Comparison of ENCODE assay signal across 23 cellular contexts in genomic region chr3:198027799-198028390, GRCh38.
DNase-seq lines count a peak whose midpoint lies in the region; ATAC-seq, FAIRE-seq and TF ChIP-seq lines count a peak whose summit lies in the region.
"Had no signal": no experiment of that assay in that cellular context is flagged by ENCODE, and none has a peak within 500 bp of the region (broad histone marks: within the 10 kb centered on the region; RNA-seq: fewer than 3 reads in every experiment).

No MANE protein-coding gene starts in this region.

- TF ChIP-seq RAD21 in GM12878 (IDR thresholded peaks at IDR 0.05; ENCODE audit: insufficient read depth, low read depth, low read length): no peak

- DNase-seq in CD8-positive, alpha-beta memory T cell: no peak
- DNase-seq in GM12878 (ENCODE audit: low read depth, low spot score) (no peak), right lobe of liver (no peak), superior temporal gyrus (ENCODE audit: extremely low spot score) (peak; percentile 3), SKM-1 (lab: John Stamatoyannopoulos, UW; ENCODE audit: unreplicated experiment) (no peak), iPS-NIHi7 (ENCODE audit: extremely low spot score) (no peak)
- DNase-seq: 8988T; ACHN; AML-193; BE2C; Calu3; CD4-positive, alpha-beta T cell; COR-L47; DMS153; DND-41; H9 had no signal

- no peak overlapping the region for H3K9ac ChIP-seq in GM12878 (ENCODE audit: control insufficient read depth, insufficient read depth, low read length)
- H3K9ac ChIP-seq: BLaER1 treated with 17β-estradiol and CSF1 and Interleukin-3, amounts not matched to agents 10 nM and 100 nM had no signal

- 68% methylated on average over 13 of the region's 13 CpGs for WGBS in GM12878 (ENCODE audit: insufficient coverage, insufficient replicate concordance, low lambda C conversion rate, missing lambda C conversion rate)
- 65% methylated on average over 13 of the region's 13 CpGs for WGBS in right lobe of liver (ENCODE audit: insufficient coverage, low coverage, low lambda C conversion rate, missing lambda C conversion rate)

- CTCF ChIA-PET in CD8-positive, alpha-beta memory T cell (lab: Charles Lee): no interaction called here
- CTCF ChIA-PET in GM12878 (lab: Yijun Ruan, JAX): no interaction called here

- ATAC-seq in GM12878 (no peak), right lobe of liver (peak; percentile 52 to 63 (median 60)), HG03442 (IDR thresholded peaks at IDR 0.05; ENCODE audit: unreplicated experiment) (no peak)
- ATAC-seq: A549, GM23338, HCT116 had no signal

- H3K79me2 ChIP-seq in GM12878 (ENCODE audit: control insufficient read depth, insufficient read depth, low read length): no peaks in the 10 kb centered on the region

- POLR2A ChIA-PET in CD8-positive, alpha-beta memory T cell (lab: Charles Lee): no interaction called here
- POLR2A ChIA-PET in GM12878 (lab: Charles Lee): no interaction called here

- H3K4me1 ChIP-seq in CD8-positive, alpha-beta memory T cell (ENCODE audit: insufficient read depth, low read length): no peaks in the 10 kb centered on the region
- H3K4me1 ChIP-seq in GM12878 (ENCODE audit: control insufficient read depth, insufficient read depth, low read length) (no peaks in the 10 kb centered on the region), right lobe of liver (no peaks in the 10 kb centered on the region)
- H3K4me1 ChIP-seq: A549, BE2C had no signal

- in situ Hi-C loops in GM12878 (cut with MboI): no loop called here

- SMC1A ChIA-PET in GM12878 (lab: Charles Lee; ENCODE audit: uncharacterized antibody, unreplicated experiment): no interaction called here

- TF ChIP-seq CTCF in GM12878 (IDR thresholded peaks at IDR 0.05 in 2 of 3, conservative IDR thresholded peaks at IDR 0.05 in 1 of 3; ENCODE audit: control insufficient read depth in 2 of 3, extremely low read depth in 1 of 3, insufficient read depth in 1 of 3, low read depth in 3 of 3, low read length in 3 of 3) (no peak), right lobe of liver (IDR thresholded peaks at IDR 0.05) (no peak)

- H2AFZ ChIP-seq in GM12878 (ENCODE audit: control insufficient read depth, low read depth, low read length): no peak overlapping the region
- H2AFZ ChIP-seq: GM23338 had no signal

- H3K27me3 ChIP-seq in CD8-positive, alpha-beta memory T cell (ENCODE audit: insufficient read depth, low read length, poor library complexity, severe bottlenecking): no peaks in the 10 kb centered on the region
- H3K27me3 ChIP-seq in GM12878 (replicated peaks in 1 of 2; ENCODE audit: control insufficient read depth in 2 of 2, insufficient read depth in 2 of 2, low read length in 1 of 2) (no peaks in the 10 kb centered on the region; a peak in 1 of 4 replicates), right lobe of liver (no peaks in the 10 kb centered on the region)
- H3K27me3 ChIP-seq: BE2C; BLaER1 treated with 17β-estradiol and CSF1 and Interleukin-3, amounts not matched to agents 10 nM and 100 nM had no signal

- peaks cover 0 to 2% of the 10 kb centered on the region in 2 donors for H3K27me3 Mint-ChIP-seq in CD8-positive, alpha-beta memory T cell
- H3K27me3 Mint-ChIP-seq: CD4-positive, alpha-beta T cell had no signal

- FAIRE-seq in GM12878 (lab: Jason Lieb, UNC): peak; percentile 7
- FAIRE-seq: A549, G401.6 had no signal

- TF ChIP-seq POLR2A in GM12878 (IDR thresholded peaks at IDR 0.05; ENCODE audit: low read depth, low read length): no peak
- no peak for TF ChIP-seq POLR2A in right lobe of liver (IDR thresholded peaks at IDR 0.05)

- H3K9me3 ChIP-seq in CD8-positive, alpha-beta memory T cell (ENCODE audit: low read length): no peaks in the 10 kb centered on the region
- H3K9me3 ChIP-seq in GM12878 (replicated peaks; ENCODE audit: control insufficient read depth, insufficient read depth, low read length) (no peaks in the 10 kb centered on the region), right lobe of liver (no peaks in the 10 kb centered on the region)
- H3K9me3 ChIP-seq: A549; BE2C; BLaER1 treated with 17β-estradiol and CSF1 and Interleukin-3, amounts not matched to agents 10 nM and 100 nM had no signal

- intact Hi-C loops in GM12878 (cut with micrococcal nuclease; ENCODE audit: unreplicated experiment) (no loop called here), right lobe of liver (cut with DNase I) (no loop called here)

- no peak overlapping the region for H3K4me3 ChIP-seq in CD8-positive, alpha-beta memory T cell (ENCODE audit: low read length)
- H3K4me3 ChIP-seq in GM12878: no peak overlapping the region
- H3K4me3 ChIP-seq in right lobe of liver: no peak overlapping the region
- H3K4me3 ChIP-seq: A549; BLaER1 treated with 17β-estradiol and CSF1 and Interleukin-3, amounts not matched to agents 10 nM and 100 nM; GM23338 had no signal

- no peaks in the 10 kb centered on the region for H3K36me3 ChIP-seq in CD8-positive, alpha-beta memory T cell (ENCODE audit: insufficient read depth, low read length)
- H3K36me3 ChIP-seq in GM12878 (ENCODE audit: control insufficient read depth in 2 of 2, insufficient read depth in 2 of 2, low read length in 1 of 2) (no peaks in the 10 kb centered on the region), right lobe of liver (peaks cover 0 to 2% (median 0%) of the 10 kb centered on the region in 4 donors)
- H3K36me3 ChIP-seq: BE2C had no signal

- BruUV-seq in GM12878 (replicated peaks; lab: Mats Ljungman, UMichigan): no TSS peak

- RAD21 ChIA-PET in GM12878 (lab: Charles Lee; ENCODE audit: unreplicated experiment): no interaction called here

- H3K4me1 Mint-ChIP-seq in CD8-positive, alpha-beta memory T cell: no peaks in the 10 kb centered on the region

- peaks cover 7 to 18% (median 8%) of the 10 kb centered on the region in 3 donors for H3K36me3 Mint-ChIP-seq in CD8-positive, alpha-beta memory T cell
- H3K36me3 Mint-ChIP-seq: CD14-positive monocyte had no signal

- no peak for TF ChIP-seq EP300 in GM12878 (IDR thresholded peaks at IDR 0.05; ENCODE audit: borderline replicate concordance in 1 of 2, control insufficient read depth in 1 of 2, low read depth in 2 of 2, low read length in 2 of 2)

- H3K4me2 ChIP-seq in GM12878 (ENCODE audit: control insufficient read depth, insufficient read depth): no peak overlapping the region
- H3K4me2 ChIP-seq: A549, GM23338 had no signal

- H4K20me1 ChIP-seq in GM12878 (ENCODE audit: control insufficient read depth, insufficient read depth): no peaks in the 10 kb centered on the region
- H4K20me1 ChIP-seq: BLaER1 treated with 17β-estradiol and CSF1 and Interleukin-3, amounts not matched to agents 10 nM and 100 nM had no signal

- H3K27ac Mint-ChIP-seq in CD8-positive, alpha-beta memory T cell: no peak overlapping the region
- H3K27ac Mint-ChIP-seq: CD4-positive, alpha-beta T cell; GM23338; H9 had no signal

- no peaks in the 10 kb centered on the region for H3K9me3 Mint-ChIP-seq in CD8-positive, alpha-beta memory T cell
- H3K9me3 Mint-ChIP-seq: CD4-positive, alpha-beta T cell; GM23338; H9 had no signal

- no peak overlapping the region for H3K4me3 Mint-ChIP-seq in CD8-positive, alpha-beta memory T cell
- H3K4me3 Mint-ChIP-seq: CD14-positive monocyte; CD4-positive, alpha-beta T cell; GM23338; H9 had no signal

- H3K27ac ChIP-seq in CD8-positive, alpha-beta memory T cell (ENCODE audit: low read depth, low read length): peak overlapping the region; percentile 26
- H3K27ac ChIP-seq in GM12878 (ENCODE audit: control insufficient read depth, insufficient read depth): no peak overlapping the region
- peak overlapping the region in 2 of 3 donors; percentile 21 to 24 for H3K27ac ChIP-seq in right lobe of liver
- H3K27ac ChIP-seq: A549; BLaER1 treated with 17β-estradiol and CSF1 and Interleukin-3, amounts not matched to agents 10 nM and 100 nM had no signal

TF ChIP-seq in GM12878, 131 proteins besides CTCF, POLR2A, EP300 and RAD21:
- TF ChIP-seq ZBTB11 (CRISPR knock-in tag; IDR thresholded peaks at IDR 0.05) (no peak), SREBF1 (IDR thresholded peaks at IDR 0.05; ENCODE audit: low read length) (no peak), STAT3 (IDR thresholded peaks at IDR 0.05; ENCODE audit: low read depth, low read length) (no peak), BHLHE40 (IDR thresholded peaks at IDR 0.05; ENCODE audit: borderline replicate concordance in 1 of 2, low read depth in 2 of 2, low read length in 1 of 2) (no peak)
TF ChIP-seq in GM12878: peak in this region for 0.

Comparison
In these comparisons a context has a peak if more than half of its experiments do, and no peak if none do; other contexts are left out.
1. ATAC-seq: peak in right lobe of liver (4 of 4); none in GM12878 (single experiment) and HG03442 (single experiment).